ENCODE assay signal across 19 cellular contexts in genomic region chr21:36603221-36603620, GRCh38.
A peak's percentile ranks its signal among the peaks of the same experiment; 100 is the strongest.
DNase-seq lines count a peak whose midpoint lies in the region; ATAC-seq and TF ChIP-seq lines count a peak whose summit lies in the region.
"Had no signal": no experiment of that assay in that cellular context is flagged by ENCODE, and none has a peak within 500 bp of the region (broad histone marks: within the 10 kb centered on the region; RNA-seq: fewer than 3 reads in every experiment).

No MANE protein-coding gene starts in this region.

- WGBS in suprapubic skin = 47% methylated on average over 2 of the region's 2 CpGs

- H3K4me3 Mint-ChIP-seq in activated T-cell treated with anti-CD3 and anti-CD28 coated beads, Interleukin-2, amount 50 U/mL, for 72 hours = peak overlapping the region; percentile 25 to 34
- H3K4me3 Mint-ChIP-seq in activated CD8-positive, alpha-beta T cell treated with anti-CD3 and anti-CD28 coated beads, Interleukin-2, amount 10 ng/mL, durations not matched to agents 7 days and 5 days = no peak overlapping the region
- H3K4me3 Mint-ChIP-seq in naive thymus-derived CD8-positive, alpha-beta T cell = peak overlapping the region; percentile 51 to 78 (median 72)
- H3K4me3 Mint-ChIP-seq: HFFc6 had no signal

- H3K4me1 Mint-ChIP-seq in activated T-cell treated with anti-CD3 and anti-CD28 coated beads, Interleukin-2, amount 50 U/mL, for 72 hours (ENCODE audit: low read depth) = peaks cover 12% of the 10 kb centered on the region
- H3K4me1 Mint-ChIP-seq in activated CD8-positive, alpha-beta T cell treated with anti-CD3 and anti-CD28 coated beads, Interleukin-2, amount 10 ng/mL, durations not matched to agents 7 days and 5 days (ENCODE audit: low read depth) = peaks cover 9% of the 10 kb centered on the region
- H3K4me1 Mint-ChIP-seq in naive thymus-derived CD8-positive, alpha-beta T cell = peaks cover 14 to 39% (median 22%) of the 10 kb centered on the region in 4 donors

- no peak overlapping the region for H3K9ac ChIP-seq in DND-41 (ENCODE audit: low read depth, low read length)

- H3K36me3 Mint-ChIP-seq in activated T-cell treated with anti-CD3 and anti-CD28 coated beads, Interleukin-2, amount 50 U/mL, for 72 hours (ENCODE audit: insufficient read depth in 2 of 2) = no peaks in the 10 kb centered on the region
- no peaks in the 10 kb centered on the region for H3K36me3 Mint-ChIP-seq in activated CD8-positive, alpha-beta T cell treated with anti-CD3 and anti-CD28 coated beads, Interleukin-2, amount 10 ng/mL, durations not matched to agents 7 days and 5 days (ENCODE audit: low read depth)
- no peaks in the 10 kb centered on the region for H3K36me3 Mint-ChIP-seq in naive thymus-derived CD8-positive, alpha-beta T cell

- no peak overlapping the region for H2AFZ ChIP-seq in DND-41 (ENCODE audit: low read depth, low read length)

- H3K27me3 ChIP-seq in DND-41 (ENCODE audit: insufficient read depth, low read length, poor library complexity) = no peaks in the 10 kb centered on the region
- peaks cover 45% of the 10 kb centered on the region for H3K27me3 ChIP-seq in suprapubic skin

- POLR2A ChIA-PET in activated CD8-positive, alpha-beta T cell treated with anti-CD3 and anti-CD28 coated beads, Interleukin-2, amount 10 ng/mL, durations not matched to agents 7 days and 5 days (lab: Charles Lee) = no interaction called here
- POLR2A ChIA-PET in naive thymus-derived CD8-positive, alpha-beta T cell (lab: Charles Lee) = no interaction called here

- no peak for ATAC-seq in activated T-cell treated with anti-CD3 and anti-CD28 coated beads, Interleukin-2, amount 50 U/mL, for 72 hours (replicated peaks in 1 of 2)
- ATAC-seq in DND-41 (ENCODE audit: insufficient read depth, low read depth) = peak; percentile 56; the same call in 2 of the 3 replicates
- ATAC-seq in activated CD8-positive, alpha-beta T cell treated with anti-CD3 and anti-CD28 coated beads, Interleukin-2, amount 10 ng/mL, durations not matched to agents 7 days and 5 days = no peak
- peak; percentile 96 to 99 for ATAC-seq in naive thymus-derived CD8-positive, alpha-beta T cell
- no peak for ATAC-seq in GM21423 (IDR thresholded peaks at IDR 0.05; ENCODE audit: unreplicated experiment)
- ATAC-seq: K562, Panc1 had no signal

- H3K9me3 Mint-ChIP-seq in activated T-cell treated with anti-CD3 and anti-CD28 coated beads, Interleukin-2, amount 50 U/mL, for 72 hours = no peaks in the 10 kb centered on the region
- no peaks in the 10 kb centered on the region for H3K9me3 Mint-ChIP-seq in activated CD8-positive, alpha-beta T cell treated with anti-CD3 and anti-CD28 coated beads, Interleukin-2, amount 10 ng/mL, durations not matched to agents 7 days and 5 days (ENCODE audit: insufficient read depth)
- no peaks in the 10 kb centered on the region for H3K9me3 Mint-ChIP-seq in naive thymus-derived CD8-positive, alpha-beta T cell

- no peaks in the 10 kb centered on the region for H3K79me2 ChIP-seq in DND-41 (ENCODE audit: insufficient read depth, low read length)

- H3K36me3 ChIP-seq in DND-41 (ENCODE audit: insufficient read depth, low read length) (no peaks in the 10 kb centered on the region), suprapubic skin (no peaks in the 10 kb centered on the region)

- peak overlapping the region; percentile 22 for H3K27ac Mint-ChIP-seq in activated T-cell treated with anti-CD3 and anti-CD28 coated beads, Interleukin-2, amount 50 U/mL, for 72 hours
- H3K27ac Mint-ChIP-seq in activated CD8-positive, alpha-beta T cell treated with anti-CD3 and anti-CD28 coated beads, Interleukin-2, amount 10 ng/mL, durations not matched to agents 7 days and 5 days = peak overlapping the region; percentile 26
- peak overlapping the region; percentile 88 to 97 (median 95) for H3K27ac Mint-ChIP-seq in naive thymus-derived CD8-positive, alpha-beta T cell
- H3K27ac Mint-ChIP-seq: HFFc6 had no signal

- H3K4me2 ChIP-seq in DND-41 (ENCODE audit: insufficient read depth, low read length) = no peak overlapping the region

- TF ChIP-seq POLR2A in suprapubic skin (IDR thresholded peaks at IDR 0.05) = no peak

- H3K27me3 Mint-ChIP-seq in activated T-cell treated with anti-CD3 and anti-CD28 coated beads, Interleukin-2, amount 50 U/mL, for 72 hours (ENCODE audit: low read depth) = no peaks in the 10 kb centered on the region
- no peaks in the 10 kb centered on the region for H3K27me3 Mint-ChIP-seq in activated CD8-positive, alpha-beta T cell treated with anti-CD3 and anti-CD28 coated beads, Interleukin-2, amount 10 ng/mL, durations not matched to agents 7 days and 5 days (ENCODE audit: low read depth)
- no peaks in the 10 kb centered on the region for H3K27me3 Mint-ChIP-seq in naive thymus-derived CD8-positive, alpha-beta T cell

- no peaks in the 10 kb centered on the region for H3K9me3 ChIP-seq in DND-41 (ENCODE audit: insufficient read depth, low read length, severe bottlenecking)
- H3K9me3 ChIP-seq in suprapubic skin = no peaks in the 10 kb centered on the region

- CTCF ChIA-PET in activated CD8-positive, alpha-beta T cell treated with anti-CD3 and anti-CD28 coated beads, Interleukin-2, amount 10 ng/mL, durations not matched to agents 7 days and 5 days (lab: Charles Lee) = no interaction called here

- H3K27ac ChIP-seq in DND-41 (ENCODE audit: low read length) (no peak overlapping the region), suprapubic skin (no peak overlapping the region)

- H3K4me1 ChIP-seq in DND-41 (ENCODE audit: insufficient read depth, low read length) (no peaks in the 10 kb centered on the region), suprapubic skin (no peaks in the 10 kb centered on the region)

- H4K20me1 ChIP-seq in DND-41 (ENCODE audit: insufficient read depth, low read length) = no peaks in the 10 kb centered on the region

- H3K4me3 ChIP-seq in DND-41 (ENCODE audit: low read depth in 1 of 2, low read length in 2 of 2) (no peak overlapping the region), suprapubic skin (no peak overlapping the region)
- H3K4me3 ChIP-seq: K562 had no signal

- DNase-seq in activated T-cell treated with anti-CD3 and anti-CD28 coated beads, Interleukin-2, amount 50 U/mL, for 72 hours = no peak
- no peak for DNase-seq in activated T-cell treated with anti-CD3 and anti-CD28 coated beads, Interleukin-2, amount 50 U/mL, for 48 hours
- no peak for DNase-seq in DND-41
- DNase-seq in activated CD8-positive, alpha-beta T cell treated with anti-CD3 and anti-CD28 coated beads, Interleukin-2, amount 10 ng/mL, durations not matched to agents 7 days and 5 days = no peak
- peak in 6 of 10 donors; percentile 18 to 81 (median 52) for DNase-seq in naive thymus-derived CD8-positive, alpha-beta T cell
- no peak for DNase-seq in suprapubic skin (ENCODE audit: low spot score in 2 of 2)
- DNase-seq: C1 segment of cervical spinal cord, COR-L47, DMS 273 treated with DMSO at 0.1 percent for 48 hours, GDM1, H7, HFFc6, NCI-H1105, NCI-H2081, NCI-H2171 treated with DMSO at 0.1 percent for 48 hours, NCI-H446 had no signal

- TF ChIP-seq CTCF in DND-41 (IDR thresholded peaks at IDR 0.05; ENCODE audit: borderline replicate concordance, extremely low read depth, low read length, poor library complexity, severe bottlenecking) (no peak), suprapubic skin (IDR thresholded peaks at IDR 0.05) (no peak)

- no peak for TF ChIP-seq EP300 in suprapubic skin (IDR thresholded peaks at IDR 0.05)

Comparison
In these comparisons a context has a peak if more than half of its experiments do, and no peak if none do; other contexts are left out.
1. ATAC-seq: peak in DND-41 (single experiment) and naive thymus-derived CD8-positive, alpha-beta T cell (2 of 2); none in activated T-cell treated with anti-CD3 and anti-CD28 coated beads, Interleukin-2, amount 50 U/mL, for 72 hours (0 of 2), activated CD8-positive, alpha-beta T cell treated with anti-CD3 and anti-CD28 coated beads, Interleukin-2, amount 10 ng/mL, durations not matched to agents 7 days and 5 days (single experiment) and GM21423 (single experiment).
2. DNase-seq: peak in naive thymus-derived CD8-positive, alpha-beta T cell (6 of 10); none in activated T-cell treated with anti-CD3 and anti-CD28 coated beads, Interleukin-2, amount 50 U/mL, for 72 hours (0 of 2), activated T-cell treated with anti-CD3 and anti-CD28 coated beads, Interleukin-2, amount 50 U/mL, for 48 hours (0 of 2), DND-41 (single experiment), activated CD8-positive, alpha-beta T cell treated with anti-CD3 and anti-CD28 coated beads, Interleukin-2, amount 10 ng/mL, durations not matched to agents 7 days and 5 days (single experiment) and suprapubic skin (0 of 2).
3. H3K27ac Mint-ChIP-seq: peak in every context shown above with its lines; median percentile 95 in naive thymus-derived CD8-positive, alpha-beta T cell; 26 in activated CD8-positive, alpha-beta T cell treated with anti-CD3 and anti-CD28 coated beads, Interleukin-2, amount 10 ng/mL, durations not matched to agents 7 days and 5 days; 22 in activated T-cell treated with anti-CD3 and anti-CD28 coated beads, Interleukin-2, amount 50 U/mL, for 72 hours.